In genomic region chr19:1422943-1423342, GRCh38 we compare ENCODE assay signal across 1 cellular context.
TF ChIP-seq lines count a peak whose summit lies in the region.

No MANE protein-coding gene starts in this region.

TF ChIP-seq in K562, 482 proteins besides CTCF, POLR2A, EP300 and RAD21:
- TF ChIP-seq NR2F6 (CRISPR knock-in tag; IDR thresholded peaks at IDR 0.05) (no peak), HMGXB4 (CRISPR knock-in tag; IDR thresholded peaks at IDR 0.05) (no peak), DPF2 (IDR thresholded peaks at IDR 0.05) (no peak), ZFX (CRISPR knock-in tag; IDR thresholded peaks at IDR 0.05) (0 out of 2 replicates have a peak, but pooled peaks have one; percentile 19), MTF1 (CRISPR knock-in tag; IDR thresholded peaks at IDR 0.05; ENCODE audit: borderline replicate concordance) (peak; percentile 33; the same call in 1 of the 2 replicates), ATF4 (CRISPR knock-in tag; IDR thresholded peaks at IDR 0.05) (no peak), ZKSCAN1 (IDR thresholded peaks at IDR 0.05; ENCODE audit: low read depth, low read length) (no peak), PHF8 (IDR thresholded peaks at IDR 0.05; ENCODE audit: borderline replicate concordance, low read length) (no peak), THAP7 (CRISPR knock-in tag; IDR thresholded peaks at IDR 0.05) (no peak), SMARCB1 (IDR thresholded peaks at IDR 0.05; ENCODE audit: insufficient read length, low read depth) (no peak), PKNOX1 (IDR thresholded peaks at IDR 0.05) (no peak), ZNF277 (CRISPR knock-in tag; IDR thresholded peaks at IDR 0.05; ENCODE audit: borderline replicate concordance) (peak; percentile 72; the same call in 1 of the 2 replicates), RCOR1 (IDR thresholded peaks at IDR 0.05; ENCODE audit: borderline replicate concordance in 1 of 2, low read depth in 2 of 2, low read length in 2 of 2) (no peak), EGR1 (conservative IDR thresholded peaks at IDR 0.05) (no peak), SMC3 (conservative IDR thresholded peaks at IDR 0.05; ENCODE audit: insufficient read depth, low read depth, low read length) (no peak), ZNF785 (CRISPR knock-in tag; IDR thresholded peaks at IDR 0.05) (no peak)
